In the genomic region with DNA sequence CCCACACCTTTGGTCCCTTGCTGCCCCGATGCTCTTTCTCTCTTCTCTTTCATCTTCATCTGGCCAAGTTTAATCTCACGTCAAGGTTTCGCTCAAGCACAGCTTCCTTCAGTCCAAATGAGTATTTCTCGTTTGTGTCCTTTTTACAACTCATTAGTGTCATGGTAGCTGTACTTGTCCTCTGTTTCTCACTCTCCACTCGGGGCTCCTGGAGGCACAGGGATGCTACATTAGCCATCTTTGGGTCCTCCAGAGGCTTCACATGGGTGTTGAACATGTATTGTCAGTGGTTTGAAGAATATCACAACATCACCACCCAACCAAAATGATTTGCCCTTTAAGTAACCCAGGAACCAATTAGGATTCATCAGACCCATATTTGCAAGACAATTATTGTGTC, we compare ENCODE assay signal across 30 cellular contexts. TPM values are rescaled to one million over a fixed set of nuclear protein-coding genes. Genes with fewer than 3 reads are reported as not detected.
"Had no signal": no experiment of that assay in that cellular context is flagged by ENCODE, and none has a peak within 500 bp of the region (broad histone marks: within the 10 kb centered on the region; RNA-seq: fewer than 3 reads in every experiment).

No MANE protein-coding gene starts in this region.

- H3K9me3 Mint-ChIP-seq: immature natural killer cell; naive thymus-derived CD8-positive, alpha-beta T cell; nephron; neural progenitor cell; stimulated activated memory B cell treated with anti-CD40 and anti-IgM and Interleukin-4, amounts not matched to agents 10 μg/mL and 1 μg/mL and 100 μg/mL, for 72 hours had no signal

- H3K27ac Mint-ChIP-seq: neural progenitor cell; stimulated activated memory B cell treated with anti-CD40 and anti-IgM and Interleukin-4, amounts not matched to agents 10 μg/mL and 1 μg/mL and 100 μg/mL, for 72 hours had no signal

- H3K9me3 ChIP-seq: left ventricle myocardium inferior, mucosa of descending colon, neutrophil, psoas muscle, right lobe of liver, suprapubic skin, thoracic aorta, tibial artery, uterus had no signal

- H3K36me3 Mint-ChIP-seq: immature natural killer cell; naive thymus-derived CD8-positive, alpha-beta T cell; neural progenitor cell; stimulated activated memory B cell treated with anti-CD40 and anti-IgM and Interleukin-4, amounts not matched to agents 10 μg/mL and 1 μg/mL and 100 μg/mL, for 72 hours had no signal

- H3K27me3 Mint-ChIP-seq: naive thymus-derived CD8-positive, alpha-beta T cell had no signal

- H3K27ac ChIP-seq: left ventricle myocardium inferior, neural progenitor cell, neutrophil, parathyroid adenoma, psoas muscle, right lobe of liver, suprapubic skin, thoracic aorta, tibial artery, uterus had no signal

- DNase-seq: hypothalamus; immature natural killer cell; kidney; left colon; left ventricle myocardium inferior; mesendoderm; midbrain; mucosa of descending colon; occipital lobe; psoas muscle; right lobe of liver; stimulated activated CD4-positive, alpha-beta T cell treated with anti-CD3 and anti-CD28 coated beads, Interleukin-1b, Interleukin-23, amount 100 ng/mL, for 48 hours; stimulated activated CD4-positive, alpha-beta T cell treated with anti-CD3 and anti-CD28 coated beads, Interleukin-2, amount 100 ng/mL, for 48 hours; stimulated activated CD4-positive, alpha-beta T cell treated with anti-CD3 and anti-CD28 coated beads, Interleukin-4, amount 100 ng/mL, for 4 hours; stimulated activated CD8-positive, alpha-beta memory T cell treated with anti-CD3 and anti-CD28 coated beads, Interleukin-4, amount 100 ng/mL, for 48 hours; stimulated activated naive CD4-positive, alpha-beta T cell treated with Interleukin-2 at 50 U/mL for 16 hours; tibial artery; trophoblast cell; uterus had no signal

- H3K36me3 ChIP-seq: left ventricle myocardium inferior, neural progenitor cell, neutrophil, right lobe of liver, suprapubic skin, thoracic aorta, tibial artery, uterus had no signal

- H3K4me3 Mint-ChIP-seq: immature natural killer cell; naive thymus-derived CD8-positive, alpha-beta T cell; nephron; neural progenitor cell; stimulated activated memory B cell treated with anti-CD40 and anti-IgM and Interleukin-4, amounts not matched to agents 10 μg/mL and 1 μg/mL and 100 μg/mL, for 72 hours had no signal

- H3K4me3 ChIP-seq: left ventricle myocardium inferior, lung, mucosa of descending colon, neural progenitor cell, psoas muscle, right lobe of liver, smooth muscle cell, suprapubic skin, thoracic aorta, tibial artery, uterus had no signal

- ATAC-seq: left colon; mucosa of descending colon; naive thymus-derived CD8-positive, alpha-beta T cell; psoas muscle; right lobe of liver; stimulated activated memory B cell treated with anti-CD40 and anti-IgM and Interleukin-4, amounts not matched to agents 10 μg/mL and 1 μg/mL and 100 μg/mL, for 72 hours had no signal

- H3K27me3 ChIP-seq: neutrophil, right lobe of liver, suprapubic skin, uterus had no signal

- H3K4me1 ChIP-seq: left ventricle myocardium inferior, parathyroid adenoma, psoas muscle, right lobe of liver, suprapubic skin, tibial artery, uterus had no signal

RNA-seq across cellular contexts. Expression of a gene that starts 30.4 kb away (rescaled TPM):
- total RNA-seq: subcutaneous adipose tissue had no signal
- polyA plus RNA-seq: immature natural killer cell; naive thymus-derived CD8-positive, alpha-beta T cell had no signal
